1 cellular context compared by ENCODE assay signal in genomic region chr12:52245259-52245961, GRCh38.
TF ChIP-seq lines count a peak whose summit lies in the region.

No MANE protein-coding gene starts in this region.

TF ChIP-seq in A549, 52 proteins besides CTCF, POLR2A, EP300 and RAD21:
- TF ChIP-seq PBX3 (IDR thresholded peaks at IDR 0.05) (peak; percentile 73), E2F6 (IDR thresholded peaks at IDR 0.05; ENCODE audit: borderline replicate concordance, low read depth) (0 out of 2 replicates have a peak, but pooled peaks have one; percentile 48), ELK1 (IDR thresholded peaks at IDR 0.05; ENCODE audit: low read depth, low read length) (no peak), RARB (CRISPR knock-in tag; IDR thresholded peaks at IDR 0.05) (peak; percentile 89), POLR2AphosphoS2 (conservative IDR thresholded peaks at IDR 0.05; ENCODE audit: low read length) (peak; percentile 97), HOXA7 (CRISPR knock-in tag; IDR thresholded peaks at IDR 0.05) (peak; percentile 98), FOSB (CRISPR knock-in tag; IDR thresholded peaks at IDR 0.05) (peak; percentile 95), TP53 (CRISPR knock-in tag; IDR thresholded peaks at IDR 0.05) (peak; percentile 98), ZFP36 (IDR thresholded peaks at IDR 0.05; ENCODE audit: borderline replicate concordance, partially characterized antibody) (no peak), FOSL2 (IDR thresholded peaks at IDR 0.05) (no peak), FOSL2 (CRISPR knock-in tag; IDR thresholded peaks at IDR 0.05) (peak; percentile 22; the same call in 1 of the 2 replicates), EHF (CRISPR knock-in tag; IDR thresholded peaks at IDR 0.05) (0 out of 2 replicates have a peak, but pooled peaks have one; percentile 7), ATOH8 (CRISPR knock-in tag; IDR thresholded peaks at IDR 0.05; ENCODE audit: low read depth) (peak; percentile 19; the same call in 1 of the 2 replicates), HOXB13 (CRISPR knock-in tag; IDR thresholded peaks at IDR 0.05; ENCODE audit: low read depth) (peak; percentile 51; the same call in 1 of the 2 replicates), FOXS1 (CRISPR knock-in tag; IDR thresholded peaks at IDR 0.05) (no peak), HOXB5 (CRISPR knock-in tag; IDR thresholded peaks at IDR 0.05) (peak; percentile 69; the same call in 1 of the 2 replicates), TFCP2L1 (CRISPR knock-in tag; IDR thresholded peaks at IDR 0.05) (peak; percentile 94), KDM5A (IDR thresholded peaks at IDR 0.05) (no peak), JUN (IDR thresholded peaks at IDR 0.05) (peak in 1 of 2 experiments; percentile 82; a peak in 3 of 5 replicates)
- TF ChIP-seq, protein P1, sequence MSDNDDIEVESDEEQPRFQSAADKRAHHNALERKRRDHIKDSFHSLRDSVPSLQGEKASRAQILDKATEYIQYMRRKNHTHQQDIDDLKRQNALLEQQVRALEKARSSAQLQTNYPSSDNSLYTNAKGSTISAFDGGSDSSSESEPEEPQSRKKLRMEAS (IDR thresholded peaks at IDR 0.05) = peak; percentile 72
- TF ChIP-seq, protein P2, sequence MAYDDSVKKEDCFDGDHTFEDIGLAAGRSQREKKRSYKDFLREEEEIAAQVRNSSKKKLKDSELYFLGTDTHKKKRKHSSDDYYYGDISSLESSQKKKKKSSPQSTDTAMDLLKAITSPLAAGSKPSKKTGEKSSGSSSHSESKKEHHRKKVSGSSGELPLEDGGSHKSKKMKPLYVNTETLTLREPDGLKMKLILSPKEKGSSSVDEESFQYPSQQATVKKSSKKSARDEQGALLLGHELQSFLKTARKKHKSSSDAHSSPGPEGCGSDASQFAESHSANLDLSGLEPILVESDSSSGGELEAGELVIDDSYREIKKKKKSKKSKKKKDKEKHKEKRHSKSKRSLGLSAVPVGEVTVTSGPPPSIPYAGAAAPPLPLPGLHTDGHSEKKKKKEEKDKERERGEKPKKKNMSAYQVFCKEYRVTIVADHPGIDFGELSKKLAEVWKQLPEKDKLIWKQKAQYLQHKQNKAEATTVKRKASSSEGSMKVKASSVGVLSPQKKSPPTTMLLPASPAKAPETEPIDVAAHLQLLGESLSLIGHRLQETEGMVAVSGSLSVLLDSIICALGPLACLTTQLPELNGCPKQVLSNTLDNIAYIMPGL (CRISPR knock-in tag; IDR thresholded peaks at IDR 0.05; ENCODE audit: borderline replicate concordance) = peak; percentile 85; the same call in 1 of the 2 replicates
